1 cellular context compared by ENCODE assay signal in the genomic region with DNA sequence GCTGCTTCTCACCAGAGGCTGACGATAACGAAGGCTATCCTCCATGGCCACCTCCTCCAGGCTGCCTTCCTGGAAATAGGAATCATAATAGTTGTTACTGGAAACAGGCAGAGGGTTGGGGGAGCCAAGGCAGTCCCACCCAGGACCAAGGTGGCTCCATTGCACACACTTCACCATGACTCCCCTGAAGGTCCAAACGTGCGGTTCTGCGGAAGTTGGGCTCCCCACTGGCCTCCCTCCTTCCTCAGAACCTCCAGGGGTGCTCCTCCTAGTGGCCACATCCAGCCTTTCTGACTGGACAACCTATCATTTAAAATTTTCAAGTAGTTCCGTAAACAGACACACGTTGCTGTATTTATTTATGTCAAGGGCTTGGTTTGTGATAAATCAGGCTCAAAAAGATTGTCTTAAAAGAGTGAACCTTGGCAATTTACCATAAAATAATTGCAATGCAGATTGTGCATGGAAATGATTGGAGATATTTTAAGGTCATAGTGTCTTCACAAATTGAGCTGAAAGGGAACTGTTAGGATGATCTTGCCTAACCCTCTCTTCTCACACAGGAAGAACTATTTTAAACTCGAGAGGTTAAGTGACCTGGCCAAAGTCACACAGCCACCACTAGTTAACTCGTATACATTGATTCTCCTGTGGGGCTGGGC.
TF ChIP-seq lines count a peak whose summit lies in the region.

No MANE protein-coding gene starts in this region.

TF ChIP-seq in H1, 55 proteins besides CTCF, POLR2A, EP300 and RAD21:
- no peak for TF ChIP-seq JUN (IDR thresholded peaks at IDR 0.05; ENCODE audit: low read depth, low read length)
- TF ChIP-seq, protein P1, sequence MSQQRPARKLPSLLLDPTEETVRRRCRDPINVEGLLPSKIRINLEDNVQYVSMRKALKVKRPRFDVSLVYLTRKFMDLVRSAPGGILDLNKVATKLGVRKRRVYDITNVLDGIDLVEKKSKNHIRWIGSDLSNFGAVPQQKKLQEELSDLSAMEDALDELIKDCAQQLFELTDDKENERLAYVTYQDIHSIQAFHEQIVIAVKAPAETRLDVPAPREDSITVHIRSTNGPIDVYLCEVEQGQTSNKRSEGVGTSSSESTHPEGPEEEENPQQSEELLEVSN (IDR thresholded peaks at IDR 0.05), result no peak
- peak; percentile 4 for TF ChIP-seq ASH2L (IDR thresholded peaks at IDR 0.05; ENCODE audit: low read length)
- TF ChIP-seq SP1 (IDR thresholded peaks at IDR 0.05; ENCODE audit: low read depth, low read length), result no peak
- no peak for TF ChIP-seq HDAC6 (IDR thresholded peaks at IDR 0.05; ENCODE audit: low read depth, low read length)
